1 cellular context compared by ENCODE assay signal in the genomic region with DNA sequence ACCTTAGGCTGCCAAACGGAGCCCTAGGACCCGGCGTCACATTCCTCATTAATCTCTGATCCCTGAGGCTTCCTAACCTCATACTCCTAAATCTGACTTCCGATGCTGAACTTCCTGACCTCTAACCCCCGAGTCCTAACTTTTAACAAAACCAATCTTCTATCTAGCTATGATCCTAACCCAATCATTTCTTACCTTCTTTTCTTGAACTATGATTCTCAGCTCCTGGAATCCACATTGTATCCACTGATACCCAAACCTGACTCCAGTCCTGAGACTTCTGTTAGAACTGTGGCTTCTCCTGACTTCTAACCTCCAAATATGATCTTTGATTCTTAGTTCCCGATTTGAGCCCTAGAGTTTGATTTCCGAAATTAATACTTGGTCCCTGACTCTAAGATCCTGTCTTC.
TF ChIP-seq lines count a peak whose summit lies in the region.

No MANE protein-coding gene starts in this region.

TF ChIP-seq in GM12878, 131 proteins besides CTCF, POLR2A, EP300 and RAD21:
- peak; percentile 54; the same call in 1 of the 2 replicates for TF ChIP-seq RAD51 (IDR thresholded peaks at IDR 0.05)
- TF ChIP-seq ZNF687 (IDR thresholded peaks at IDR 0.05): peak; percentile 15; the same call in 1 of the 2 replicates
- no peak for TF ChIP-seq TARDBP (IDR thresholded peaks at IDR 0.05; ENCODE audit: borderline replicate concordance)
- TF ChIP-seq, protein P1, sequence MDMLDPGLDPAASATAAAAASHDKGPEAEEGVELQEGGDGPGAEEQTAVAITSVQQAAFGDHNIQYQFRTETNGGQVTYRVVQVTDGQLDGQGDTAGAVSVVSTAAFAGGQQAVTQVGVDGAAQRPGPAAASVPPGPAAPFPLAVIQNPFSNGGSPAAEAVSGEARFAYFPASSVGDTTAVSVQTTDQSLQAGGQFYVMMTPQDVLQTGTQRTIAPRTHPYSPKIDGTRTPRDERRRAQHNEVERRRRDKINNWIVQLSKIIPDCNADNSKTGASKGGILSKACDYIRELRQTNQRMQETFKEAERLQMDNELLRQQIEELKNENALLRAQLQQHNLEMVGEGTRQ (IDR thresholded peaks at IDR 0.05; ENCODE audit: borderline replicate concordance, low read depth, low read length): peak; percentile 22
- TF ChIP-seq WRNIP1 (IDR thresholded peaks at IDR 0.05; ENCODE audit: borderline replicate concordance, low read depth, low read length): no peak
- TF ChIP-seq POLR2AphosphoS5 (IDR thresholded peaks at IDR 0.05; ENCODE audit: low read length): peak; percentile 39; the same call in 1 of the 2 replicates
- 0 out of 2 replicates have a peak, but pooled peaks have one; percentile 16 for TF ChIP-seq DPF2 (IDR thresholded peaks at IDR 0.05)
